Comparison of ENCODE assay signal across 13 cellular contexts in genomic region chr12:111436266-111436665, GRCh38. TPM values are rescaled to one million over a fixed set of nuclear protein-coding genes. Genes with fewer than 3 reads are reported as not detected.
DNase-seq lines count a peak whose midpoint lies in the region; ATAC-seq, FAIRE-seq and TF ChIP-seq lines count a peak whose summit lies in the region.
"Had no signal": no experiment of that assay in that cellular context is flagged by ENCODE, and none has a peak within 500 bp of the region (broad histone marks: within the 10 kb centered on the region; RNA-seq: fewer than 3 reads in every experiment).

No MANE protein-coding gene starts in this region.

- no peak for FAIRE-seq in H54 (lab: Jason Lieb, UNC)
- FAIRE-seq: frontal cortex had no signal

- H3K27ac ChIP-seq in CD4-positive, CD25-positive, alpha-beta regulatory T cell (ENCODE audit: insufficient read depth, low read length, poor library complexity, severe bottlenecking), result peak overlapping the region; percentile 95
- H3K27ac ChIP-seq in neural progenitor cell (no peak overlapping the region), GM23248 (no peak overlapping the region)
- H3K27ac ChIP-seq: cardiac muscle cell, SJSA1 had no signal

- in situ Hi-C loops in GM23248 (cut with MboI), result no loop called here

- no peaks in the 10 kb centered on the region for H4K20me1 ChIP-seq in neural progenitor cell (ENCODE audit: low read depth)
- peaks cover 4% of the 10 kb centered on the region; the same call in 1 of the 2 replicates for H4K20me1 ChIP-seq in GM23248 (ENCODE audit: insufficient read depth)

- peaks cover 0 to 1% (median 0%) of the 10 kb centered on the region in 7 donors for H3K9me3 Mint-ChIP-seq in CD4-positive, CD25-positive, alpha-beta regulatory T cell
- no peaks in the 10 kb centered on the region for H3K9me3 Mint-ChIP-seq in IgD-negative memory B cell
- no peaks in the 10 kb centered on the region for H3K9me3 Mint-ChIP-seq in chondrocyte (ENCODE audit: low read depth)
- no peaks in the 10 kb centered on the region for H3K9me3 Mint-ChIP-seq in neural progenitor cell

- H3K4me2 ChIP-seq in neural progenitor cell (no peak overlapping the region), GM23248 (ENCODE audit: unreplicated experiment) (no peak overlapping the region)

- H3K9me3 ChIP-seq in CD4-positive, CD25-positive, alpha-beta regulatory T cell (ENCODE audit: control insufficient read depth in 2 of 2, low read length in 2 of 2), result no peaks in the 10 kb centered on the region
- H3K9me3 ChIP-seq in neural progenitor cell (ENCODE audit: low read depth) (no peaks in the 10 kb centered on the region), GM23248 (ENCODE audit: low read depth) (no peaks in the 10 kb centered on the region)
- H3K9me3 ChIP-seq: SJSA1 had no signal

- H3F3A ChIP-seq in neural progenitor cell (ENCODE audit: low read depth), result no peaks in the 10 kb centered on the region
- peaks cover 68% of the 10 kb centered on the region for H3F3A ChIP-seq in GM23248 (ENCODE audit: insufficient read depth)

- TF ChIP-seq CTCF in chondrocyte (IDR thresholded peaks at IDR 0.05) (no peak), neural progenitor cell (IDR thresholded peaks at IDR 0.05) (no peak)

- H3K36me3 Mint-ChIP-seq in CD4-positive, CD25-positive, alpha-beta regulatory T cell, result peaks cover 12% of the 10 kb centered on the region
- H3K36me3 Mint-ChIP-seq in IgD-negative memory B cell, result peaks cover 2% of the 10 kb centered on the region
- H3K36me3 Mint-ChIP-seq in chondrocyte (ENCODE audit: low read depth), result no peaks in the 10 kb centered on the region
- peaks cover 4% of the 10 kb centered on the region for H3K36me3 Mint-ChIP-seq in neural progenitor cell

- H3K9ac ChIP-seq in neural progenitor cell, result no peak overlapping the region
- H3K9ac ChIP-seq in GM23248, result no peak overlapping the region

- DNase-seq in CD4-positive, CD25-positive, alpha-beta regulatory T cell, result no peak
- DNase-seq in chondrocyte (ENCODE audit: low spot score) (no peak), neural progenitor cell (ENCODE audit: low spot score) (no peak), NCI-H2227 treated with DMSO at 0.1 percent for 48 hours (lab: John Stamatoyannopoulos, UW) (no peak), GM23248 (no peak), H54 (ENCODE audit: insufficient read length, low spot score) (no peak), NCI-H2171 treated with DMSO at 0.1 percent for 48 hours (lab: John Stamatoyannopoulos, UW) (no peak)
- DNase-seq: DMS79 had no signal

- peaks cover 5% of the 10 kb centered on the region for H3K27me3 Mint-ChIP-seq in CD4-positive, CD25-positive, alpha-beta regulatory T cell
- no peaks in the 10 kb centered on the region for H3K27me3 Mint-ChIP-seq in IgD-negative memory B cell
- no peaks in the 10 kb centered on the region for H3K27me3 Mint-ChIP-seq in chondrocyte (ENCODE audit: low read depth)
- H3K27me3 Mint-ChIP-seq in neural progenitor cell (ENCODE audit: insufficient read depth, low read depth), result peaks cover 6% of the 10 kb centered on the region

- TF ChIP-seq POLR2A in H54 (IDR thresholded peaks at IDR 0.05; ENCODE audit: low read depth, low read length), result no peak

- H2AFZ ChIP-seq in neural progenitor cell (replicated peaks), result no peak overlapping the region
- no peak overlapping the region for H2AFZ ChIP-seq in GM23248

- peaks cover 71% of the 10 kb centered on the region for H3K4me1 ChIP-seq in CD4-positive, CD25-positive, alpha-beta regulatory T cell (ENCODE audit: control insufficient read depth, insufficient read depth, low read length, poor library complexity, severe bottlenecking)
- H3K4me1 ChIP-seq in neural progenitor cell (peaks cover 5% of the 10 kb centered on the region), GM23248 (ENCODE audit: insufficient read depth) (peaks cover 68% of the 10 kb centered on the region)

- H3K4me3 Mint-ChIP-seq in CD4-positive, CD25-positive, alpha-beta regulatory T cell, result peak overlapping the region in 2 of 4 donors; percentile 68 to 77
- H3K4me3 Mint-ChIP-seq in IgD-negative memory B cell (peak overlapping the region in 2 of 4 donors; percentile 57 to 73), chondrocyte (ENCODE audit: unreplicated experiment) (no peak overlapping the region), neural progenitor cell (no peak overlapping the region)

- H3K27me3 ChIP-seq in CD4-positive, CD25-positive, alpha-beta regulatory T cell (ENCODE audit: control insufficient read depth, insufficient read depth, low read length), result no peaks in the 10 kb centered on the region
- H3K27me3 ChIP-seq in neural progenitor cell (no peaks in the 10 kb centered on the region), GM23248 (replicated peaks; ENCODE audit: insufficient read depth) (no peaks in the 10 kb centered on the region)
- H3K27me3 ChIP-seq: cardiac muscle cell, SJSA1 had no signal

- H3K9me2 ChIP-seq in GM23248 (ENCODE audit: insufficient read depth), result no peaks in the 10 kb centered on the region

- 91% methylated on average over 7 of the region's 7 CpGs for WGBS in GM23248 (ENCODE audit: low coverage in 1 of 2, low lambda C conversion rate in 2 of 2, missing lambda C conversion rate in 2 of 2), 2 experiments

- H3K4me3 ChIP-seq in CD4-positive, CD25-positive, alpha-beta regulatory T cell (ENCODE audit: low read depth, low read length), result no peak overlapping the region
- no peak overlapping the region for H3K4me3 ChIP-seq in neural progenitor cell
- H3K4me3 ChIP-seq in GM23248, result no peak overlapping the region
- H3K4me3 ChIP-seq: cardiac muscle cell, SJSA1 had no signal

- H3K79me2 ChIP-seq in neural progenitor cell (ENCODE audit: low read depth) (no peaks in the 10 kb centered on the region), GM23248 (ENCODE audit: insufficient read depth) (peaks cover 100% of the 10 kb centered on the region)

- no peaks in the 10 kb centered on the region for H3K36me3 ChIP-seq in CD4-positive, CD25-positive, alpha-beta regulatory T cell (ENCODE audit: control insufficient read depth, insufficient read depth, low read length)
- no peaks in the 10 kb centered on the region for H3K36me3 ChIP-seq in neural progenitor cell
- no peaks in the 10 kb centered on the region for H3K36me3 ChIP-seq in GM23248 (ENCODE audit: low read depth)
- H3K36me3 ChIP-seq: cardiac muscle cell had no signal

- peaks cover 26 to 97% (median 57%) of the 10 kb centered on the region in 4 donors for H3K4me1 Mint-ChIP-seq in CD4-positive, CD25-positive, alpha-beta regulatory T cell
- H3K4me1 Mint-ChIP-seq in IgD-negative memory B cell (peaks cover 49 to 75% (median 61%) of the 10 kb centered on the region in 3 donors), chondrocyte (ENCODE audit: low read depth) (peaks cover 66% of the 10 kb centered on the region), neural progenitor cell (peaks cover 22% of the 10 kb centered on the region)

- ATAC-seq in CD4-positive, CD25-positive, alpha-beta regulatory T cell (ENCODE audit: low read depth in 2 of 2), result no peak
- ATAC-seq: right cardiac atrium had no signal

- H3K27ac Mint-ChIP-seq in CD4-positive, CD25-positive, alpha-beta regulatory T cell, result peak overlapping the region; percentile 99
- H3K27ac Mint-ChIP-seq in IgD-negative memory B cell (peak overlapping the region; percentile 99), chondrocyte (ENCODE audit: unreplicated experiment) (peak overlapping the region; percentile 12), neural progenitor cell (peak overlapping the region; percentile 84)

RNA-seq across cellular contexts. Expression of gene SH2B3, which starts 30.5 kb away (rescaled TPM):
- total RNA-seq in CD4-positive, CD25-positive, alpha-beta regulatory T cell, result 25.7 TPM
- polyA plus RNA-seq in CD4-positive, CD25-positive, alpha-beta regulatory T cell, result 1 to 10 TPM; 1.6 to 5.3 (median 3.8) TPM
- 10.3 TPM for polyA plus RNA-seq in IgD-negative memory B cell
- total RNA-seq in chondrocyte, result 14.7 to 20.0 TPM (median 18.3 TPM) in 3 replicates
- total RNA-seq in neural progenitor cell (ENCODE audit: low replicate concordance), result 2.8 and 5.7 TPM in 2 replicates
- total RNA-seq in GM23248 (2014; rRNA removed; shearing (Covaris generic)), result 39.1 and 42.8 TPM in 2 replicates
- polyA plus RNA-seq in GM23248 (2016; fragmentation: Nextera tagmentation; extraction: Ambion mirVana), result 9.2 and 9.4 TPM in 2 replicates

Comparison
In these comparisons a context has a peak if more than half of its experiments do, and no peak if none do; other contexts are left out.
1. H3K27ac Mint-ChIP-seq: peak in every context shown above with its lines; median percentile 99 in CD4-positive, CD25-positive, alpha-beta regulatory T cell; 99 in IgD-negative memory B cell; 84 in neural progenitor cell; 12 in chondrocyte.